Comparison of ENCODE assay signal across 2 cellular contexts in the genomic region with DNA sequence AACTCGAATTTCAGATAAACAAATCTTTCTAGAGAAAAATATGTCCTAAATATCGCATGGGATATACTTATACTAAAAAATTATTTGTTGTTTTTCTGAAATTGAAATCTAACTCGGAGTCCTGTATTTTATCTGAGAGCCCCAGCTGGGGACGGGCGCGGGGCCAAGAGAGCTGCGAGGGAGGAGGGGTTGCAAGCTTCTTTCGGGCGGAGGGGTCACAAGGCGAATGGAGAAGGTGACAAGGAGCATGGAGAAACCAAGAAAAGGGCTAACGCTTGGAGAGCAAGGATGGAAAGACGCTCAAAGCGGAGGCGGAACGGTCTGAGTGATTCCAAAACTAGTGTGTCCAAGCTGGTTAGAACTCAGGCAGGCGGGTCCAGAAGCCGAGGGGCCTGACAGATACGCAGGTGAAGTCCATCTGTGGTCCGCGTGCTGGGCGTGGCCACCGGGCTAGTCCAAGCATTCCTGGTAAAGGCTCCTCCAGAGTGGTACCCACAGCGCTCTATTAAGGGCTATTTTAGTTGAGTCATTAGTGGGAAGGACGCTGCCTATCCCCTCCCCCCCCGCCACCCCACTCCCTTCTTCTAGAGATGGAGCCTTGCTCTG.
TF ChIP-seq lines count a peak whose summit lies in the region.

No MANE protein-coding gene starts in this region.

TF ChIP-seq in A549, 52 proteins besides CTCF, POLR2A, EP300 and RAD21:
- TF ChIP-seq MAZ (IDR thresholded peaks at IDR 0.05; ENCODE audit: borderline replicate concordance, low read depth, low read length) (no peak), HOXB5 (CRISPR knock-in tag; IDR thresholded peaks at IDR 0.05) (no peak), FOSB (CRISPR knock-in tag; IDR thresholded peaks at IDR 0.05) (no peak), NFE2L2 (conservative IDR thresholded peaks at IDR 0.05; ENCODE audit: low read length) (no peak), CHD2 (IDR thresholded peaks at IDR 0.05; ENCODE audit: low read length, partially characterized antibody) (no peak), RARB (CRISPR knock-in tag; IDR thresholded peaks at IDR 0.05) (no peak), TP53 (CRISPR knock-in tag; IDR thresholded peaks at IDR 0.05) (no peak)

TF ChIP-seq in K562, 482 proteins besides CTCF, POLR2A, EP300 and RAD21 (continues in another document):
- TF ChIP-seq PYGO2 (tag; IDR thresholded peaks at IDR 0.05) (no peak), GATAD2A (IDR thresholded peaks at IDR 0.05) (no peak), NFIX (CRISPR knock-in tag; IDR thresholded peaks at IDR 0.05; ENCODE audit: low read depth) (no peak), VEZF1 (CRISPR knock-in tag; IDR thresholded peaks at IDR 0.05) (peak; percentile 58; the same call in 1 of the 2 replicates), ZNF695 (CRISPR knock-in tag; IDR thresholded peaks at IDR 0.05) (no peak), ARID4B (CRISPR knock-in tag; IDR thresholded peaks at IDR 0.05) (0 out of 2 replicates have a peak, but pooled peaks have one; percentile 38), CC2D1A (IDR thresholded peaks at IDR 0.05) (peak; percentile 76), ZBTB5 (IDR thresholded peaks at IDR 0.05) (peak; percentile 85), HCFC1 (IDR thresholded peaks at IDR 0.05; ENCODE audit: low read depth, low read length) (no peak), ARID1B (IDR thresholded peaks at IDR 0.05) (peak; percentile 71), NCOA1 (IDR thresholded peaks at IDR 0.05; ENCODE audit: low read depth) (no peak), CBX3 (IDR thresholded peaks at IDR 0.05; ENCODE audit: borderline replicate concordance in 1 of 2, low read length in 2 of 2) (no peak), DPF2 (IDR thresholded peaks at IDR 0.05) (0 out of 2 replicates have a peak, but pooled peaks have one; percentile 21), ZNF75A (CRISPR knock-in tag; IDR thresholded peaks at IDR 0.05) (no peak), CBFA2T3 (IDR thresholded peaks at IDR 0.05) (peak; percentile 66), STAG1 (CRISPR knock-in tag; IDR thresholded peaks at IDR 0.05; ENCODE audit: borderline replicate concordance) (no peak), KDM1A (IDR thresholded peaks at IDR 0.05) (0 out of 4 replicates have a peak, but pooled peaks of 1 of the 2 experiments have one; percentile 26), RCOR1 (IDR thresholded peaks at IDR 0.05; ENCODE audit: borderline replicate concordance in 1 of 2, low read depth in 2 of 2, low read length in 2 of 2) (no peak), CTBP1 (IDR thresholded peaks at IDR 0.05; ENCODE audit: borderline replicate concordance) (peak; percentile 54; the same call in 1 of the 2 replicates), RBM39 (optimal IDR thresholded peaks at IDR 0.05; ENCODE audit: low read depth, low read length) (no peak), TAF7 (tag; IDR thresholded peaks at IDR 0.05) (no peak), RBM22 (IDR thresholded peaks at IDR 0.05; ENCODE audit: low read depth, low read length, poor library complexity, severe bottlenecking) (no peak), SMARCB1 (IDR thresholded peaks at IDR 0.05; ENCODE audit: insufficient read length, low read depth) (no peak), CBFA2T2 (conservative IDR thresholded peaks at IDR 0.05) (peak; percentile 40; the same call in 1 of the 2 replicates), CXXC5 (CRISPR knock-in tag; IDR thresholded peaks at IDR 0.05) (0 out of 2 replicates have a peak, but pooled peaks have one; percentile 24), MED1 (CRISPR knock-in tag; IDR thresholded peaks at IDR 0.05; ENCODE audit: borderline replicate concordance) (no peak), CGGBP1 (CRISPR knock-in tag; IDR thresholded peaks at IDR 0.05) (no peak), TCF3 (CRISPR knock-in tag; IDR thresholded peaks at IDR 0.05) (peak; percentile 58), NR2C2 (CRISPR knock-in tag; IDR thresholded peaks at IDR 0.05) (no peak), NR2C2 (tag; IDR thresholded peaks at IDR 0.05) (no peak), USF2 (CRISPR knock-in tag; IDR thresholded peaks at IDR 0.05) (no peak), ZNF76 (CRISPR knock-in tag; IDR thresholded peaks at IDR 0.05; ENCODE audit: borderline replicate concordance) (no peak), MTA2 (IDR thresholded peaks at IDR 0.05; ENCODE audit: low read depth) (peak; percentile 29; the same call in 1 of the 2 replicates), NFIC (IDR thresholded peaks at IDR 0.05) (peak; percentile 89)
- TF ChIP-seq, protein P1, sequence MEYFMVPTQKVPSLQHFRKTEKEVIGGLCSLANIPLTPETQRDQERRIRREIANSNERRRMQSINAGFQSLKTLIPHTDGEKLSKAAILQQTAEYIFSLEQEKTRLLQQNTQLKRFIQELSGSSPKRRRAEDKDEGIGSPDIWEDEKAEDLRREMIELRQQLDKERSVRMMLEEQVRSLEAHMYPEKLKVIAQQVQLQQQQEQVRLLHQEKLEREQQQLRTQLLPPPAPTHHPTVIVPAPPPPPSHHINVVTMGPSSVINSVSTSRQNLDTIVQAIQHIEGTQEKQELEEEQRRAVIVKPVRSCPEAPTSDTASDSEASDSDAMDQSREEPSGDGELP (CRISPR knock-in tag; IDR thresholded peaks at IDR 0.05; ENCODE audit: borderline replicate concordance), result peak; percentile 42; the same call in 1 of the 2 replicates
- TF ChIP-seq, protein P2, sequence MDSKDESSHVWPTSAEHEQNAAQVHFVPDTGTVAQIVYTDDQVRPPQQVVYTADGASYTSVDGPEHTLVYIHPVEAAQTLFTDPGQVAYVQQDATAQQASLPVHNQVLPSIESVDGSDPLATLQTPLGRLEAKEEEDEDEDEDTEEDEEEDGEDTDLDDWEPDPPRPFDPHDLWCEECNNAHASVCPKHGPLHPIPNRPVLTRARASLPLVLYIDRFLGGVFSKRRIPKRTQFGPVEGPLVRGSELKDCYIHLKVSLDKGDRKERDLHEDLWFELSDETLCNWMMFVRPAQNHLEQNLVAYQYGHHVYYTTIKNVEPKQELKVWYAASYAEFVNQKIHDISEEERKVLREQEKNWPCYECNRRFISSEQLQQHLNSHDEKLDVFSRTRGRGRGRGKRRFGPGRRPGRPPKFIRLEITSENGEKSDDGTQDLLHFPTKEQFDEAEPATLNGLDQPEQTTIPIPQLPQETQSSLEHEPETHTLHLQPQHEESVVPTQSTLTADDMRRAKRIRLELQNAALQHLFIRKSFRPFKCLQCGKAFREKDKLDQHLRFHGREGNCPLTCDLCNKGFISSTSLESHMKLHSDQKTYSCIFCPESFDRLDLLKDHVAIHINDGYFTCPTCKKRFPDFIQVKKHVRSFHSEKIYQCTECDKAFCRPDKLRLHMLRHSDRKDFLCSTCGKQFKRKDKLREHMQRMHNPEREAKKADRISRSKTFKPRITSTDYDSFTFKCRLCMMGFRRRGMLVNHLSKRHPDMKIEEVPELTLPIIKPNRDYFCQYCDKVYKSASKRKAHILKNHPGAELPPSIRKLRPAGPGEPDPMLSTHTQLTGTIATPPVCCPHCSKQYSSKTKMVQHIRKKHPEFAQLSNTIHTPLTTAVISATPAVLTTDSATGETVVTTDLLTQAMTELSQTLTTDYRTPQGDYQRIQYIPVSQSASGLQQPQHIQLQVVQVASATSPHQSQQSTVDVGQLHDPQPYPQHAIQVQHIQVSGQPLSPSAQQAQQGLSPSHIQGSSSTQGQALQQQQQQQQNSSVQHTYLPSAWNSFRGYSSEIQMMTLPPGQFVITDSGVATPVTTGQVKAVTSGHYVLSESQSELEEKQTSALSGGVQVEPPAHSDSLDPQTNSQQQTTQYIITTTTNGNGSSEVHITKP (IDR thresholded peaks at IDR 0.05; ENCODE audit: partially characterized antibody), result no peak
- TF ChIP-seq, protein P3, sequence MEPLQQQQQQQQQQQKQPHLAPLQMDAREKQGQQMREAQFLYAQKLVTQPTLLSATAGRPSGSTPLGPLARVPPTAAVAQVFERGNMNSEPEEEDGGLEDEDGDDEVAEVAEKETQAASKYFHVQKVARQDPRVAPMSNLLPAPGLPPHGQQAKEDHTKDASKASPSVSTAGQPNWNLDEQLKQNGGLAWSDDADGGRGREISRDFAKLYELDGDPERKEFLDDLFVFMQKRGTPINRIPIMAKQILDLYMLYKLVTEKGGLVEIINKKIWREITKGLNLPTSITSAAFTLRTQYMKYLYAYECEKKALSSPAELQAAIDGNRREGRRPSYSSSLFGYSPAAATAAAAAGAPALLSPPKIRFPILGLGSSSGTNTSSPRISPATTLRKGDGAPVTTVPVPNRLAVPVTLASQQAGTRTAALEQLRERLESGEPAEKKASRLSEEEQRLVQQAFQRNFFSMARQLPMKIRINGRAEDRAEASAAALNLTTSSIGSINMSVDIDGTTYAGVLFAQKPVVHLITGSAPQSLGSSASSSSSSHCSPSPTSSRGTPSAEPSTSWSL (CRISPR knock-in tag; IDR thresholded peaks at IDR 0.05; ENCODE audit: borderline replicate concordance), result no peak
- TF ChIP-seq, protein P4, sequence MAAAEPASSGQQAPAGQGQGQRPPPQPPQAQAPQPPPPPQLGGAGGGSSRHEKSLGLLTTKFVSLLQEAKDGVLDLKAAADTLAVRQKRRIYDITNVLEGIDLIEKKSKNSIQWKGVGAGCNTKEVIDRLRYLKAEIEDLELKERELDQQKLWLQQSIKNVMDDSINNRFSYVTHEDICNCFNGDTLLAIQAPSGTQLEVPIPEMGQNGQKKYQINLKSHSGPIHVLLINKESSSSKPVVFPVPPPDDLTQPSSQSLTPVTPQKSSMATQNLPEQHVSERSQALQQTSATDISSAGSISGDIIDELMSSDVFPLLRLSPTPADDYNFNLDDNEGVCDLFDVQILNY (CRISPR knock-in tag; IDR thresholded peaks at IDR 0.05), result no peak
